Comparison of ENCODE assay signal across 7 cellular contexts in genomic region chr3:197665142-197665491, GRCh38.
A peak's percentile ranks its signal among the peaks of the same experiment; 100 is the strongest.
DNase-seq lines count a peak whose midpoint lies in the region; ATAC-seq and TF ChIP-seq lines count a peak whose summit lies in the region.
"Not testable (repeated sequence)": the region's sequence is repeated elsewhere in the genome, so short reads cannot be mapped to it uniquely, and the experiment has no call there.

No MANE protein-coding gene starts in this region.

- not testable (repeated sequence) for H3K9me3 ChIP-seq in OCI-LY3 (ENCODE audit: insufficient read depth, low read length)

- H3K4me2 ChIP-seq in OCI-LY3 (ENCODE audit: low read length) = peak overlapping the region; percentile 51; the same call in 1 of the 2 replicates

- not testable (repeated sequence) for H3K4me1 Mint-ChIP-seq in activated naive CD8-positive, alpha-beta T cell treated with anti-CD3 and anti-CD28 coated beads for 36 hours

- not testable (repeated sequence) for H3K79me2 ChIP-seq in OCI-LY3 (ENCODE audit: low read length)

- H3K4me3 ChIP-seq in OCI-LY3 (ENCODE audit: low read length) = peak overlapping the region; percentile 57

- not testable (repeated sequence) for H3K36me3 ChIP-seq in OCI-LY3 (replicated peaks; ENCODE audit: low read depth, low read length)

- H3K9ac ChIP-seq in OCI-LY3 (ENCODE audit: low read length) = not testable (repeated sequence)

- not testable (repeated sequence) for H4K20me1 ChIP-seq in OCI-LY3 (ENCODE audit: insufficient read depth, low read length)

- not testable (repeated sequence) for H3K4me1 ChIP-seq in OCI-LY3 (ENCODE audit: low read length); foreskin keratinocyte

- H3K27ac ChIP-seq in OCI-LY3 (ENCODE audit: low read length); foreskin keratinocyte: not testable (repeated sequence)

- peak overlapping the region; percentile 47 for H3K4me3 Mint-ChIP-seq in activated naive CD8-positive, alpha-beta T cell treated with anti-CD3 and anti-CD28 coated beads for 36 hours

- not testable (repeated sequence) for H3K27ac Mint-ChIP-seq in activated naive CD8-positive, alpha-beta T cell treated with anti-CD3 and anti-CD28 coated beads for 36 hours

- H3K36me3 Mint-ChIP-seq in activated naive CD8-positive, alpha-beta T cell treated with anti-CD3 and anti-CD28 coated beads for 36 hours = not testable (repeated sequence)

- H2AFZ ChIP-seq in OCI-LY3 (ENCODE audit: low read depth, low read length) = not testable (repeated sequence)

- not testable (repeated sequence) for H3K27me3 Mint-ChIP-seq in activated naive CD8-positive, alpha-beta T cell treated with anti-CD3 and anti-CD28 coated beads for 36 hours

- peak; percentile 62 for ATAC-seq in GM18520 (IDR thresholded peaks at IDR 0.05; ENCODE audit: unreplicated experiment)
- ATAC-seq in GM21717 (IDR thresholded peaks at IDR 0.05; ENCODE audit: unreplicated experiment) = peak; percentile 88
- ATAC-seq in HG03097 (IDR thresholded peaks at IDR 0.05; ENCODE audit: low FRiP score, unreplicated experiment) = peak; percentile 82
- peak; percentile 90 for ATAC-seq in foreskin keratinocyte
- peak; percentile 90 for ATAC-seq in omental fat pad (ENCODE audit: low FRiP score)

- not testable (repeated sequence) for H3K9me3 Mint-ChIP-seq in activated naive CD8-positive, alpha-beta T cell treated with anti-CD3 and anti-CD28 coated beads for 36 hours

- TF ChIP-seq CTCF in OCI-LY3 (IDR thresholded peaks at IDR 0.05; ENCODE audit: low read depth, low read length); foreskin keratinocyte (conservative IDR thresholded peaks at IDR 0.05); omental fat pad (IDR thresholded peaks at IDR 0.05): not testable (repeated sequence)

- H3K27me3 ChIP-seq in OCI-LY3 (ENCODE audit: low read depth, low read length); foreskin keratinocyte: not testable (repeated sequence)

- DNase-seq in activated naive CD8-positive, alpha-beta T cell treated with anti-CD3 and anti-CD28 coated beads for 36 hours; foreskin keratinocyte; omental fat pad (ENCODE audit: low spot score): not testable (repeated sequence)
